Comparison of ENCODE assay signal across 9 cellular contexts in the genomic region with DNA sequence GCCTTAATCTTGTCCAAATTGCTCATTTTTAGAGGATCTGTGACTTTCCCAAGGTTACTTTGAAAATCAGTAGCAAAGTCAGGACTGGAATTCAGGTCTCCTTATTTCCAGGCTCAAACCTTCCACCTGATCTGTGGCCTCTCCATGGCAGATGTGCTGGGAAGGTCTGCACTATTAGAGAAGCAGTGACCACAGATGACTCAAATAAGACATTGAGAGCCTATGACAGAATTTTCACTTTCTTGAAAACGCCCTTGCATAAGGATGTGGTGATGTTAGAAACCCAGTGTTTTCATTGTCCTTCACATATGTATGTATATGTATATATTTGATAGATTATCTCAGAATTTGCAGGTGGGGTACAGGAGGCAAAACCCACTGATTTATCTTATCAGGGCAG. TPM values are rescaled to one million over a fixed set of nuclear protein-coding genes. Genes with fewer than 3 reads are reported as not detected.
DNase-seq lines count a peak whose midpoint lies in the region; ATAC-seq, FAIRE-seq and TF ChIP-seq lines count a peak whose summit lies in the region.
"Had no signal": no experiment of that assay in that cellular context is flagged by ENCODE, and none has a peak within 500 bp of the region (broad histone marks: within the 10 kb centered on the region; RNA-seq: fewer than 3 reads in every experiment).

No MANE protein-coding gene starts in this region.

- no peak for TF ChIP-seq CTCF in GM12865 (IDR thresholded peaks at IDR 0.05; ENCODE audit: insufficient read depth, low read depth, low read length, missing control alignments)
- TF ChIP-seq CTCF in type B pancreatic cell (conservative IDR thresholded peaks at IDR 0.05): no peak

- ATAC-seq in HG02759 (IDR thresholded peaks at IDR 0.05; ENCODE audit: unreplicated experiment) (peak; percentile 89), HG03565 (IDR thresholded peaks at IDR 0.05; ENCODE audit: unreplicated experiment) (peak; percentile 90)

- H3K4me3 Mint-ChIP-seq in immature natural killer cell (no peak overlapping the region), type B pancreatic cell (no peak overlapping the region)

- peak; percentile 79 for DNase-seq in GM12865 (ENCODE audit: low read depth)
- peak; percentile 58 for DNase-seq in GM19239 (ENCODE audit: insufficient read length, low spot score)
- DNase-seq in immature natural killer cell: no peak
- DNase-seq in type B pancreatic cell (ENCODE audit: extremely low spot score, unreplicated experiment): no peak
- DNase-seq in SIG-M5 treated with dmso at 0.1 percent for 504 hours (lab: John Stamatoyannopoulos, UW; ENCODE audit: unreplicated experiment): no peak
- DNase-seq in NCI-H1092 treated with DMSO at 0.1 percent for 48 hours (lab: John Stamatoyannopoulos, UW): no peak
- DNase-seq: WERI-Rb-1 had no signal

- FAIRE-seq in GM19239 (lab: Jason Lieb, UNC): peak; percentile 49

- H3K4me3 ChIP-seq in GM12865 (ENCODE audit: low read depth, low read length): peak overlapping the region; percentile 17

- H3K27ac Mint-ChIP-seq in immature natural killer cell (no peak overlapping the region), type B pancreatic cell (no peak overlapping the region)

- H3K9me3 Mint-ChIP-seq in immature natural killer cell (no peaks in the 10 kb centered on the region), type B pancreatic cell (no peaks in the 10 kb centered on the region)

- no peaks in the 10 kb centered on the region for H3K4me1 Mint-ChIP-seq in immature natural killer cell
- H3K4me1 Mint-ChIP-seq in type B pancreatic cell (ENCODE audit: unreplicated experiment): peaks cover 14% of the 10 kb centered on the region

- H3K36me3 Mint-ChIP-seq in immature natural killer cell (peaks cover 0 to 8% (median 7%) of the 10 kb centered on the region in 3 donors), type B pancreatic cell (peaks cover 5% of the 10 kb centered on the region)

- H3K27me3 Mint-ChIP-seq in immature natural killer cell (ENCODE audit: low read depth in 3 of 3): peaks cover 0 to 1% (median 0%) of the 10 kb centered on the region in 3 donors
- no peaks in the 10 kb centered on the region for H3K27me3 Mint-ChIP-seq in type B pancreatic cell

RNA-seq across cellular contexts. Expression of a gene that starts 45.3 kb away (rescaled TPM):
- polyA plus RNA-seq in immature natural killer cell: not detected
- 16.3 and 21.1 TPM in 2 replicates for total RNA-seq in type B pancreatic cell (ENCODE audit: low replicate concordance)

RNA-seq across cellular contexts. Expression of a gene that starts 49.0 kb away (rescaled TPM):
- polyA plus RNA-seq in immature natural killer cell: 10 to 100 TPM; 32.7 to 52.4 (median 38.0) TPM
- total RNA-seq in type B pancreatic cell (ENCODE audit: low replicate concordance): 61.8 and 110 TPM in 2 replicates

Comparison
In these comparisons a context has a peak if more than half of its experiments do, and no peak if none do; other contexts are left out.
1. DNase-seq: peak in GM12865 (single experiment) and GM19239 (single experiment); none in immature natural killer cell (0 of 3), type B pancreatic cell (single experiment), SIG-M5 treated with dmso at 0.1 percent for 504 hours (single experiment) and NCI-H1092 treated with DMSO at 0.1 percent for 48 hours (single experiment).